Comparison of ENCODE assay signal across 8 cellular contexts in the genomic region with DNA sequence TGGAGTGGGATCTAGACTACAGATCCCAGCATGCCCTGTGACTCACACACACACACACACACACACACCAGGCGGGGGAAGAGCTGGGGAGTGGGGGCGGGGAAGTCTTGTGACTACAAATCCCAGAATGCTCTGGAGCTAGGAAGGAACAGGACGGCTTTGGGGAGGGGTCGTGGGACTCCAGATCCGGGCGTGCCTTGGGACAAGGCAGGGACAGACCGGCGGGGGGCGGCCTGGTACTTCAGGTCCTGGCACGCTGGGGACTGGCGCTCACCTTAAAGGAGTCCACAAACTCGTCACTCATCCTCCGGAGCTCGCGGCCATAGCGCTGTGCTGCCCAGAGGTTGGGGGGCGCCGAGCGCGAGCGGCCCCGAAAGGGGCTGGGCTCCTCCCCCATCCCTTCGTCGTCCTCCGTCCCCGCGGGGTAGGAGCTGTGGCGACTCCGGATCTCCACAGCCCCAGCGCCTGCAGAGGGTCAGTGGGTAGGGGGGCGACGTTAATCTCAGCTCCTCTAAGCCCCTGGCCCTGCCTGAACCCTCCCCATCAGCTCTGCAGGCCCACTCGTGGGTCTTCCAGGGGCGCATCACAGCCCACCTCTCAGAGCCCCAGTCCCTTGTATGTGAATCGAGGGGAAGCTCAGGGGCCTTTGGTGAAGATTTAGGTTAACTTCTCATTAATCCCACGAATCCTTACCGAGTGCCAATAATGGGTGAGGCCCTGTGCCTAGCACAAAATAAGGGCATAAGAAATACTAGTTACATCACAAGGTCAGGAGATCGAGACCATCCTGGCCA. TPM values are rescaled to one million over a fixed set of nuclear protein-coding genes. Genes with fewer than 3 reads are reported as not detected.
DNase-seq lines count a peak whose midpoint lies in the region; ATAC-seq, FAIRE-seq and TF ChIP-seq lines count a peak whose summit lies in the region.

No MANE protein-coding gene starts in this region.

- peak overlapping the region; percentile 91 for H3K27ac ChIP-seq in OCI-LY1 (ENCODE audit: low read depth, low read length, poor library complexity, severe bottlenecking)

- peaks cover 70% of the 10 kb centered on the region for H3K36me3 Mint-ChIP-seq in Caco-2 (ENCODE audit: insufficient read depth, unreplicated experiment)
- peaks cover 7% of the 10 kb centered on the region for H3K36me3 Mint-ChIP-seq in endothelial cell (ENCODE audit: low read depth, unreplicated experiment)
- peaks cover 4% of the 10 kb centered on the region for H3K36me3 Mint-ChIP-seq in mesothelial cell of epicardium

- H3K9ac ChIP-seq in OCI-LY1 (ENCODE audit: low read length), result peak overlapping the region; percentile 87

- peak overlapping the region; percentile 91 for H3K4me2 ChIP-seq in OCI-LY1 (ENCODE audit: low read length)

- CTCF ChIA-PET in Caco-2 (lab: Charles Lee), result interaction anchor here (0.6 to 3.8 kb wide), 11 partner anchors 11 to 617 kb away, joined by 3 to 36 read pairs (median 13); a partner anchor contains a TSS

- H2AFZ ChIP-seq in OCI-LY1 (ENCODE audit: low read length), result no peak overlapping the region

- H3F3A ChIP-seq in OCI-LY1 (ENCODE audit: insufficient read depth, low read length), result no peaks in the 10 kb centered on the region

- H4K20me1 ChIP-seq in OCI-LY1 (ENCODE audit: insufficient read depth, low read length), result no peaks in the 10 kb centered on the region

- peak in 1 of 2 experiments; percentile 48 for TF ChIP-seq CTCF in Caco-2 (IDR thresholded peaks at IDR 0.05; ENCODE audit: insufficient read depth in 1 of 2, low read depth in 1 of 2, low read length in 1 of 2, severe bottlenecking in 1 of 2, unreplicated experiment in 1 of 2)
- peak; percentile 40; the same call in 1 of the 2 replicates for TF ChIP-seq CTCF in OCI-LY1 (IDR thresholded peaks at IDR 0.05; ENCODE audit: low read length)
- no peak for TF ChIP-seq CTCF in endothelial cell (IDR thresholded peaks at IDR 0.05; ENCODE audit: unreplicated experiment)
- TF ChIP-seq CTCF in mesothelial cell of epicardium (IDR thresholded peaks at IDR 0.05; ENCODE audit: unreplicated experiment), result no peak

- H3K27me3 ChIP-seq in Caco-2 (replicated peaks; ENCODE audit: control insufficient read depth, insufficient read depth, low read length), result no peaks in the 10 kb centered on the region
- no peaks in the 10 kb centered on the region for H3K27me3 ChIP-seq in OCI-LY1 (ENCODE audit: insufficient read depth, low read length)

- no peaks in the 10 kb centered on the region for H3K27me3 Mint-ChIP-seq in Caco-2 (ENCODE audit: insufficient read depth, unreplicated experiment)
- peaks cover 13% of the 10 kb centered on the region for H3K27me3 Mint-ChIP-seq in endothelial cell (ENCODE audit: unreplicated experiment)
- no peaks in the 10 kb centered on the region for H3K27me3 Mint-ChIP-seq in mesothelial cell of epicardium (ENCODE audit: low read depth)

- H3K36me3 ChIP-seq in Caco-2 (ENCODE audit: control insufficient read depth, insufficient read depth, low read length) (peaks cover 1% of the 10 kb centered on the region; the same call in 1 of the 2 replicates), OCI-LY1 (ENCODE audit: insufficient read depth, low read length) (peaks cover under 1% of the 10 kb centered on the region; the same call in 1 of the 2 replicates)

- no peaks in the 10 kb centered on the region for H3K9me2 ChIP-seq in OCI-LY1 (ENCODE audit: low read depth, low read length)

- H3K9me3 Mint-ChIP-seq in Caco-2 (ENCODE audit: unreplicated experiment), result no peaks in the 10 kb centered on the region
- no peaks in the 10 kb centered on the region for H3K9me3 Mint-ChIP-seq in endothelial cell (ENCODE audit: unreplicated experiment)
- H3K9me3 Mint-ChIP-seq in mesothelial cell of epicardium, result no peaks in the 10 kb centered on the region

- H3K4me1 ChIP-seq in Caco-2 (peaks cover 21% of the 10 kb centered on the region), OCI-LY1 (ENCODE audit: insufficient read depth, low read length, severe bottlenecking) (peaks cover 27% of the 10 kb centered on the region)

- peak overlapping the region; percentile 95 for H3K27ac Mint-ChIP-seq in Caco-2 (ENCODE audit: unreplicated experiment)
- peak overlapping the region; percentile 72 for H3K27ac Mint-ChIP-seq in endothelial cell (ENCODE audit: unreplicated experiment)
- peak overlapping the region; percentile 96 for H3K27ac Mint-ChIP-seq in mesothelial cell of epicardium

- BruUV-seq in Caco-2 (replicated peaks; lab: Mats Ljungman, UMichigan), result TSS peak; percentile 8

- no peaks in the 10 kb centered on the region for H3K79me2 ChIP-seq in OCI-LY1 (ENCODE audit: insufficient read depth, low read length)

- H3K4me3 Mint-ChIP-seq in Caco-2 (ENCODE audit: unreplicated experiment) (peak overlapping the region; percentile 89), endothelial cell (ENCODE audit: unreplicated experiment) (peak overlapping the region; percentile 87), mesothelial cell of epicardium (peak overlapping the region; percentile 80)

- FAIRE-seq in HTR-8/SVneo (lab: Jason Lieb, UNC), result no peak

- H3K4me3 ChIP-seq in Caco-2 (ENCODE audit: low read depth, low read length) (peak overlapping the region; percentile 58), OCI-LY1 (ENCODE audit: low read depth, low read length, poor library complexity, severe bottlenecking) (peak overlapping the region; percentile 74)

- H3K9me3 ChIP-seq in Caco-2, result no peaks in the 10 kb centered on the region
- no peaks in the 10 kb centered on the region for H3K9me3 ChIP-seq in OCI-LY1 (ENCODE audit: low read length)

- DNase-seq in Caco-2 (peak; percentile 92 to 95), HTR-8/SVneo (ENCODE audit: insufficient read length, low spot score) (peak; percentile 74), endothelial cell (ENCODE audit: low spot score) (peak; percentile 84), mesothelial cell of epicardium (ENCODE audit: low spot score in 2 of 2, unreplicated experiment in 2 of 2) (peak; percentile 83 to 85)
- peak; percentile 87 for DNase-seq in activated CD8-positive, alpha-beta memory T cell treated with anti-CD3 and anti-CD28 coated beads, Interleukin-2, amount 50 U/mL, for 48 hours
- DNase-seq in stimulated activated CD8-positive, alpha-beta memory T cell treated with anti-CD3 and anti-CD28 coated beads, Interleukin-15, amount 100 ng/mL, for 1 hour (ENCODE audit: low read depth), result peak; percentile 62

- ATAC-seq in GM18519 (IDR thresholded peaks at IDR 0.05; ENCODE audit: low FRiP score, unreplicated experiment), result no peak

- intact Hi-C loops in Caco-2 (cut with micrococcal nuclease; ENCODE audit: unreplicated experiment), result loop anchor here (5.0 kb wide), 2 partner anchors 84 to 86 kb away; a partner anchor contains a TSS

- H3K4me1 Mint-ChIP-seq in Caco-2 (ENCODE audit: low read depth, unreplicated experiment) (peaks cover 17% of the 10 kb centered on the region), endothelial cell (ENCODE audit: unreplicated experiment) (peaks cover 17% of the 10 kb centered on the region), mesothelial cell of epicardium (peaks cover 17% of the 10 kb centered on the region)

- POLR2A ChIA-PET in Caco-2 (lab: Charles Lee), result interaction anchor here (0.9 to 3.5 kb wide), 5 partner anchors 13 to 86 kb away, joined by 3 to 22 read pairs (median 7); a partner anchor contains a TSS

RNA-seq across cellular contexts. Expression of a gene that starts 12.9 kb away (rescaled TPM):
- total RNA-seq in Caco-2 (2022) (50.5 and 51.6 TPM in 2 replicates), endothelial cell (ENCODE audit: unreplicated experiment) (40.7 TPM), mesothelial cell of epicardium (50.2 to 53.1 TPM (median 52.2 TPM) in 3 replicates)

RNA-seq across cellular contexts. Expression of a gene that starts 14.1 kb away (rescaled TPM):
- total RNA-seq in Caco-2 (2022) (52.2 and 58.5 TPM in 2 replicates), endothelial cell (ENCODE audit: unreplicated experiment) (56.0 TPM), mesothelial cell of epicardium (43.8 to 45.1 TPM (median 44.6 TPM) in 3 replicates)

RNA-seq across cellular contexts. Expression of a gene that starts 19.6 kb away (rescaled TPM):
- total RNA-seq in Caco-2 (2022) (not detected in 2 replicates), endothelial cell (ENCODE audit: unreplicated experiment) (0.36 TPM), mesothelial cell of epicardium (0.22 to 0.58 TPM (median 0.27 TPM) in 3 replicates)

RNA-seq across cellular contexts. Expression of a gene that starts 20.2 kb away (rescaled TPM):
- total RNA-seq in Caco-2 (2022), result 37.5 and 40.6 TPM in 2 replicates
- 51.0 TPM for total RNA-seq in endothelial cell (ENCODE audit: unreplicated experiment)
- total RNA-seq in mesothelial cell of epicardium, result 34.9 to 35.7 TPM (median 35.7 TPM) in 3 replicates

RNA-seq across cellular contexts. Expression of a gene that starts 24.8 kb away (rescaled TPM):
- 162 and 185 TPM in 2 replicates for total RNA-seq in Caco-2 (2022)
- total RNA-seq in endothelial cell (ENCODE audit: unreplicated experiment), result 201 TPM
- total RNA-seq in mesothelial cell of epicardium, result 119 to 131 TPM (median 124 TPM) in 3 replicates
